In the genomic region with DNA sequence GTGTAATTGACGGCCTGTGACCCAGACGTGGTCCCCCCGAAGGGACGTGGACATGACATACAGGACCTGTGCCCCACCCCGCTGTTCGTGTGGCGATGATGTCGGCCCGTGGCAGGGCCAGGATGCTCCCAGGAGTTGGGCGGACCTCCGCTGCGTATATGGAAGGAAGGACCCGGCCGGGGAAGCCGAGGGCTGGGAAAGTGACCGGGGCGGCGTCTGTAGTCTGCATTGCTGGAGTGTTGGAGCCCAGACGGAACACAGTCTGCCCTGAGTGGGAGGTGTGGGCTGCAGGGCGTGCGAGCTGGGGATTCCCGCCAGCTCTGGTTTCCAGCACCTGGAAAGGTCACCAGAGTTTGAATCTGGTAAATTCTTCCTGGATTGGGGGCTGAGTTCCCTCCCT, we compare ENCODE assay signal across 29 cellular contexts. TPM values are rescaled to one million over a fixed set of nuclear protein-coding genes. Genes with fewer than 3 reads are reported as not detected.
DNase-seq lines count a peak whose midpoint lies in the region; ATAC-seq, FAIRE-seq and TF ChIP-seq lines count a peak whose summit lies in the region.
"Had no signal": no experiment of that assay in that cellular context is flagged by ENCODE, and none has a peak within 500 bp of the region (broad histone marks: within the 10 kb centered on the region; RNA-seq: fewer than 3 reads in every experiment).

No MANE protein-coding gene starts in this region.

- POLR2A ChIA-PET in H1 (lab: Charles Lee; ENCODE audit: partially characterized antibody), result no interaction called here

- no peaks in the 10 kb centered on the region for H3K9me3 ChIP-seq in H1 (ENCODE audit: insufficient read depth in 2 of 2, low read depth in 1 of 2, low read length in 1 of 2)
- H3K9me3 ChIP-seq in testis, result no peaks in the 10 kb centered on the region
- H3K9me3 ChIP-seq: A549; BLaER1 treated with 17β-estradiol and CSF1 and Interleukin-3, amounts not matched to agents 10 nM and 100 nM; MG63; SJCRH30 had no signal

- no peak for TF ChIP-seq CTCF in H1 (IDR thresholded peaks at IDR 0.05; ENCODE audit: control extremely low read depth in 1 of 3, insufficient read depth in 1 of 3, low read depth in 1 of 3, low read length in 3 of 3)
- no peak for TF ChIP-seq CTCF in nephron progenitor cell (IDR thresholded peaks at IDR 0.05)
- TF ChIP-seq CTCF in testis (IDR thresholded peaks at IDR 0.05), result no peak

- H3K9ac ChIP-seq in H1 (replicated peaks in 1 of 4; ENCODE audit: extremely low read depth in 1 of 4, low read depth in 3 of 4, low read length in 3 of 4), result no peak overlapping the region
- H3K9ac ChIP-seq: BLaER1 treated with 17β-estradiol and CSF1 and Interleukin-3, amounts not matched to agents 10 nM and 100 nM had no signal

- H3K23me2 ChIP-seq in H1 (ENCODE audit: low read depth, low read length), result peaks cover 5% of the 10 kb centered on the region; the same call in 1 of the 2 replicates

- no peaks in the 10 kb centered on the region for H3K36me3 Mint-ChIP-seq in nephron progenitor cell (ENCODE audit: low read depth)
- no peaks in the 10 kb centered on the region for H3K36me3 Mint-ChIP-seq in stimulated activated memory B cell treated with anti-CD40 and anti-IgM and Interleukin-4, amounts not matched to agents 10 μg/mL and 1 μg/mL and 100 μg/mL, for 72 hours

- H2BK15ac ChIP-seq in H1 (ENCODE audit: low read length), result no peak overlapping the region

- H3K27ac ChIP-seq in H1 (ENCODE audit: low read depth, low read length), result no peak overlapping the region
- no peak overlapping the region for H3K27ac ChIP-seq in testis
- H3K27ac ChIP-seq: A549; BLaER1 treated with 17β-estradiol and CSF1 and Interleukin-3, amounts not matched to agents 10 nM and 100 nM; SJCRH30 had no signal

- H2BK20ac ChIP-seq in H1 (ENCODE audit: low read length), result no peak overlapping the region

- no peak overlapping the region for H4K5ac ChIP-seq in H1 (ENCODE audit: insufficient read length, low read depth, low read length)

- H3K4me1 ChIP-seq in H1 (replicated peaks in 1 of 4; ENCODE audit: control insufficient read depth in 3 of 4, insufficient read depth in 4 of 4, low read length in 3 of 4) (peaks cover 0 to 4% (median 0%) of the 10 kb centered on the region in 4 experiments; a peak in 1 of 7 replicates), testis (peaks cover 19% of the 10 kb centered on the region)

- no peak overlapping the region for H3K18ac ChIP-seq in H1 (ENCODE audit: extremely low read depth, low read length)

- peaks cover 11% of the 10 kb centered on the region for H3K4me1 Mint-ChIP-seq in nephron progenitor cell
- no peaks in the 10 kb centered on the region for H3K4me1 Mint-ChIP-seq in stimulated activated memory B cell treated with anti-CD40 and anti-IgM and Interleukin-4, amounts not matched to agents 10 μg/mL and 1 μg/mL and 100 μg/mL, for 72 hours

- no peak overlapping the region for H3K56ac ChIP-seq in H1 (replicated peaks; ENCODE audit: insufficient read length, low read depth, low read length)

- H3K27me3 ChIP-seq in H1 (replicated peaks in 1 of 4; ENCODE audit: control insufficient read depth in 3 of 4, extremely low read depth in 1 of 4, insufficient read depth in 3 of 4, low read length in 3 of 4), result no peaks in the 10 kb centered on the region
- no peaks in the 10 kb centered on the region for H3K27me3 ChIP-seq in testis
- H3K27me3 ChIP-seq: BLaER1 treated with 17β-estradiol and CSF1 and Interleukin-3, amounts not matched to agents 10 nM and 100 nM; MG63; SJCRH30 had no signal

- no peak overlapping the region for H2BK12ac ChIP-seq in H1 (ENCODE audit: low read depth, low read length)

- DNase-seq in H1 (ENCODE audit: low read depth in 1 of 2, low spot score in 2 of 2), result no peak
- no peak for DNase-seq in left lobe of liver (ENCODE audit: low spot score)
- DNase-seq in nephron progenitor cell, result no peak
- DNase-seq in testis, result peak; percentile 66
- no peak for DNase-seq in erythroblast (lab: John Stamatoyannopoulos, UW)
- DNase-seq: AML-193; CD4-positive, alpha-beta T cell; DMS53; GOT3; HCEC 1CT; KG1; MG63; NCI-H1105 treated with DMSO at 0.1 percent for 48 hours; NCI-H146; NCI-H1930; NCI-H2107; NCI-H524; NCI-H748 treated with DMSO at 0.1 percent for 48 hours; NK-92 treated with Interleukin-12 subunit alpha and Interleukin-12 subunit beta, amount 100 ng/mL, for 24 hours; PC-3; SJCRH30 had no signal

- TF ChIP-seq POLR2A in H1 (IDR thresholded peaks at IDR 0.05; ENCODE audit: control extremely low read depth in 1 of 2, low read depth in 2 of 2, low read length in 2 of 2) (no peak), testis (IDR thresholded peaks at IDR 0.05) (no peak), erythroblast (IDR thresholded peaks at IDR 0.05; ENCODE audit: low read length) (no peak)

- H3K4me3 Mint-ChIP-seq in nephron progenitor cell, result no peak overlapping the region
- no peak overlapping the region for H3K4me3 Mint-ChIP-seq in stimulated activated memory B cell treated with anti-CD40 and anti-IgM and Interleukin-4, amounts not matched to agents 10 μg/mL and 1 μg/mL and 100 μg/mL, for 72 hours
- H3K4me3 Mint-ChIP-seq: CD4-positive, alpha-beta T cell had no signal

- no peak for TF ChIP-seq RAD21 in H1 (IDR thresholded peaks at IDR 0.05 in 1 of 2, conservative IDR thresholded peaks at IDR 0.05 in 1 of 2; ENCODE audit: low read depth in 2 of 2, low read length in 2 of 2)

- no peak overlapping the region for H4K91ac ChIP-seq in H1 (replicated peaks; ENCODE audit: insufficient read length, low read length)

- H3K27ac Mint-ChIP-seq in nephron progenitor cell, result peak overlapping the region; percentile 29
- H3K27ac Mint-ChIP-seq in stimulated activated memory B cell treated with anti-CD40 and anti-IgM and Interleukin-4, amounts not matched to agents 10 μg/mL and 1 μg/mL and 100 μg/mL, for 72 hours, result no peak overlapping the region
- H3K27ac Mint-ChIP-seq: CD4-positive, alpha-beta T cell had no signal

- WGBS in H1 (ENCODE audit: extremely low coverage in 1 of 2, insufficient coverage in 1 of 2, insufficient read length in 1 of 2, insufficient replicate concordance in 2 of 2, low coverage in 1 of 2, low lambda C conversion rate in 2 of 2, missing lambda C conversion rate in 1 of 2), 2 experiments, result 94% methylated on average over 22 of the region's 22 CpGs; no CpG with 5 or more reads in 1 of the 2 experiments
- 57 to 96% methylated on average over 4 to 22 of the region's 22 CpGs for WGBS in testis, 2 donors

- no peak overlapping the region for H3K14ac ChIP-seq in H1 (ENCODE audit: insufficient read length)

- FAIRE-seq in H1 (lab: Jason Lieb, UNC), result no peak
- FAIRE-seq: A549, D721Med had no signal

- peaks cover 0 to 10% of the 10 kb centered on the region in 2 experiments for H4K20me1 ChIP-seq in H1 (replicated peaks in 1 of 2; ENCODE audit: control insufficient read depth in 1 of 2, insufficient read depth in 2 of 2, low read length in 2 of 2)

- no peaks in the 10 kb centered on the region for H3K9me3 Mint-ChIP-seq in nephron progenitor cell
- no peaks in the 10 kb centered on the region for H3K9me3 Mint-ChIP-seq in stimulated activated memory B cell treated with anti-CD40 and anti-IgM and Interleukin-4, amounts not matched to agents 10 μg/mL and 1 μg/mL and 100 μg/mL, for 72 hours
- H3K9me3 Mint-ChIP-seq: CD4-positive, alpha-beta T cell had no signal

- H3K4ac ChIP-seq in H1 (replicated peaks; ENCODE audit: insufficient read length, low read depth, low read length), result no peak overlapping the region

- H2AFZ ChIP-seq in H1 (ENCODE audit: low read length), result no peak overlapping the region

- no peak overlapping the region for H3K23ac ChIP-seq in H1 (ENCODE audit: insufficient read length)

- intact Hi-C loops in testis (cut with DNase I; ENCODE audit: low total_unique reads), result no loop called here

- H2AK5ac ChIP-seq in H1 (ENCODE audit: low read depth, low read length), result no peak overlapping the region

- H3K4me2 ChIP-seq in H1 (ENCODE audit: insufficient read depth in 1 of 2, low read depth in 2 of 2, low read length in 2 of 2), result no peak overlapping the region
- H3K4me2 ChIP-seq: A549; BLaER1 treated with 17β-estradiol and CSF1 and Interleukin-3, amounts not matched to agents 10 nM and 100 nM had no signal

- H3K36me3 ChIP-seq in H1 (ENCODE audit: control insufficient read depth in 2 of 4, insufficient read depth in 4 of 4, low read length in 3 of 4) (peaks cover 0 to 9% (median 2%) of the 10 kb centered on the region in 4 experiments; a peak in 3 of 8 replicates), testis (ENCODE audit: low read depth, missing control alignments) (no peaks in the 10 kb centered on the region)
- H3K36me3 ChIP-seq: SJCRH30 had no signal

- H2BK120ac ChIP-seq in H1 (replicated peaks; ENCODE audit: low read depth, low read length), result no peak overlapping the region

- H3K4me3 ChIP-seq in H1 (ENCODE audit: extremely low read depth in 1 of 4, insufficient read depth in 2 of 4, low read depth in 3 of 4, low read length in 4 of 4), result no peak overlapping the region
- no peak overlapping the region for H3K4me3 ChIP-seq in testis
- H3K4me3 ChIP-seq: A549; BLaER1 treated with 17β-estradiol and CSF1 and Interleukin-3, amounts not matched to agents 10 nM and 100 nM; MG63; SJCRH30 had no signal

- ATAC-seq in left lobe of liver (peak; percentile 14), esophagus mucosa (no peak)
- no peak for ATAC-seq in stimulated activated memory B cell treated with anti-CD40 and anti-IgM and Interleukin-4, amounts not matched to agents 10 μg/mL and 1 μg/mL and 100 μg/mL, for 72 hours
- ATAC-seq: PC-3, Right ventricle myocardium inferior had no signal

- CTCF ChIA-PET in H1 (lab: Charles Lee; ENCODE audit: partially characterized antibody), result interaction anchor here (1.6 kb wide), 1 partner anchor 13 kb away, joined by 5 read pairs; no protein-coding TSS in a partner anchor

- peaks cover 4% of the 10 kb centered on the region for H3K27me3 Mint-ChIP-seq in nephron progenitor cell (ENCODE audit: low read depth, poor library complexity)
- no peaks in the 10 kb centered on the region for H3K27me3 Mint-ChIP-seq in stimulated activated memory B cell treated with anti-CD40 and anti-IgM and Interleukin-4, amounts not matched to agents 10 μg/mL and 1 μg/mL and 100 μg/mL, for 72 hours
- H3K27me3 Mint-ChIP-seq: CD4-positive, alpha-beta T cell had no signal

- H4K8ac ChIP-seq in H1 (ENCODE audit: extremely low read depth, insufficient read depth, low read length), result peak overlapping the region; percentile 51

- no peaks in the 10 kb centered on the region; a peak in 1 of 4 replicates for H3K79me2 ChIP-seq in H1 (ENCODE audit: control insufficient read depth in 1 of 2, insufficient read depth in 2 of 2, low read length in 2 of 2)

- H2BK5ac ChIP-seq in H1 (ENCODE audit: low read depth, low read length), result no peak overlapping the region

- no peak for TF ChIP-seq EP300 in H1 (IDR thresholded peaks at IDR 0.05; ENCODE audit: borderline replicate concordance in 1 of 2, low read depth in 2 of 2, low read length in 2 of 2)

- peaks cover 3% of the 10 kb centered on the region; the same call in 1 of the 2 replicates for H3K79me1 ChIP-seq in H1 (ENCODE audit: low read depth, low read length)

RNA-seq across cellular contexts. Expression of a gene that starts 45.0 kb away (rescaled TPM):
- total RNA-seq in H1 (2021; fragmentation: NEBNext Ultra II Directional; extraction: Animal tissue kit (Norgen Biotek cat#: 25700)), result not detected in 2 replicates
- polyA plus RNA-seq in H1 (2011; rRNA removed) (not detected in 2 replicates), testis (ENCODE audit: insufficient read depth, low read depth, low replicate concordance) (37.7 TPM)
- polyA plus RNA-seq in H1 (2011; cell fraction: cytosol; rRNA removed), result not detected
- polyA plus RNA-seq in H1 (2011; cell fraction: nucleus; rRNA removed), result not detected
- polyA plus RNA-seq in H1 (2012, experiment 1 of 2), result not detected in 4 replicates
- not detected for polyA plus RNA-seq in H1 (2012, experiment 2 of 2)
- polyA plus RNA-seq in H1 (2013, experiment 1 of 2), result not detected
- not detected for polyA plus RNA-seq in H1 (2013, experiment 2 of 2)
- not detected in 2 replicates for polyA minus RNA-seq in H1 (2011; rRNA and poly(A)+ RNA removed)
- not detected for polyA minus RNA-seq in H1 (2011; cell fraction: cytosol; rRNA and poly(A)+ RNA removed)
- not detected for polyA minus RNA-seq in H1 (2011; cell fraction: nucleus; rRNA and poly(A)+ RNA removed)
- total RNA-seq in left lobe of liver (not detected), testis (10 to 100 TPM in 1 of 2 donors, 1 to 10 TPM in 1; 4.5 to 14.5 TPM), esophagus mucosa (not detected)
- total RNA-seq: CD4-positive, alpha-beta T cell; Daoy; G401; PC-3; Right ventricle myocardium inferior; SJCRH30 had no signal
- polyA plus RNA-seq: A549 had no signal

RNA-seq across cellular contexts. Expression of a gene that starts 52.6 kb away (rescaled TPM):
- total RNA-seq in H1 (2021; fragmentation: NEBNext Ultra II Directional; extraction: Animal tissue kit (Norgen Biotek cat#: 25700)), result 34.7 and 34.8 TPM in 2 replicates
- 9.5 and 13.9 TPM in 2 replicates for polyA plus RNA-seq in H1 (2011; rRNA removed)
- 10.7 TPM for polyA plus RNA-seq in H1 (2011; cell fraction: cytosol; rRNA removed)
- 21.4 TPM for polyA plus RNA-seq in H1 (2011; cell fraction: nucleus; rRNA removed)
- 18.4 to 23.9 TPM (median 19.5 TPM) in 4 replicates for polyA plus RNA-seq in H1 (2012, experiment 1 of 2)
- 17.9 TPM for polyA plus RNA-seq in H1 (2012, experiment 2 of 2)
- polyA plus RNA-seq in H1 (2013, experiment 1 of 2), result 21.3 TPM
- polyA plus RNA-seq in H1 (2013, experiment 2 of 2), result 21.1 TPM
- polyA minus RNA-seq in H1 (2011; rRNA and poly(A)+ RNA removed), result 8.9 and 10.4 TPM in 2 replicates
- polyA minus RNA-seq in H1 (2011; cell fraction: cytosol; rRNA and poly(A)+ RNA removed), result 17.1 TPM
- polyA minus RNA-seq in H1 (2011; cell fraction: nucleus; rRNA and poly(A)+ RNA removed), result 21.8 TPM
- total RNA-seq in left lobe of liver, result 72.2 TPM
- total RNA-seq in testis, result 10 to 100 TPM; 34.0 to 36.7 TPM
- 14.0 TPM for polyA plus RNA-seq in testis (ENCODE audit: insufficient read depth, low read depth, low replicate concordance)
- 12.6 TPM for total RNA-seq in esophagus mucosa
